ENCODE assay signal across 21 cellular contexts in the genomic region with DNA sequence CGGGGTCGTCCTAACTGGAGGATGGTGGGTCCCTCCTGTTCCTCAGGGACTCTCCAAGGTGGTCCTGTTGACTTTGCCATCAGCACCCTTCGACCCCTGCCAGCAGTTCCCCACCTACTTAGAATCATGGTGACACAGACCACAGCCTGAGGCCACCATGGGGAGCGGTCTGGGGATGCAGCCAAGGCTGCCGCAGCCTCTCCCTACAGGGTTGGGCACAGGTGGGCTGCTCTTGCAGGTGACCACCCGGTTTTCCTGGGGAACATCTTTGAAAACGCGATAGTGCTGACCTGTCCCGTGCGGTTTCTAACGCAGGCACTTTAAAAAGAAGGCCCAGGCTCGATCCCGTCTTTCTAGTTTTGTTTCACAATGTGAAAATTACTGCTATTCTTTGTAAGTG.
"Had no signal": no experiment of that assay in that cellular context is flagged by ENCODE, and none has a peak within 500 bp of the region (broad histone marks: within the 10 kb centered on the region; RNA-seq: fewer than 3 reads in every experiment).

No MANE protein-coding gene starts in this region.

- H3K27me3 ChIP-seq: colonic mucosa, right atrium auricular region, tibial artery, upper lobe of right lung had no signal

- H3K9ac ChIP-seq: parathyroid adenoma had no signal

- H3K27ac ChIP-seq: colonic mucosa, parathyroid adenoma, psoas muscle, right atrium auricular region, tibial artery, upper lobe of right lung had no signal

- H3K4me2 ChIP-seq: smooth muscle cell had no signal

- ATAC-seq: stimulated activated memory B cell treated with anti-CD40 and anti-IgM and Interleukin-4, amounts not matched to agents 10 μg/mL and 1 μg/mL and 100 μg/mL, for 72 hours had no signal

- H3K36me3 ChIP-seq: colonic mucosa had no signal

- H3K9me3 ChIP-seq: colonic mucosa, psoas muscle, right atrium auricular region, tibial artery, upper lobe of right lung had no signal

- H3K4me3 ChIP-seq: colonic mucosa, psoas muscle, right atrium auricular region, smooth muscle cell, tibial artery, upper lobe of right lung had no signal

- H2AFZ ChIP-seq: parathyroid adenoma had no signal

- DNase-seq: activated CD4-positive, CD25-positive, alpha-beta regulatory T cell; activated CD8-positive, alpha-beta memory T cell treated with anti-CD3 and anti-CD28 coated beads, Interleukin-2, amount 50 U/mL, for 4 hours; activated gamma-delta T cell; activated naive CD4-positive, alpha-beta T cell treated with anti-CD3 and anti-CD28 coated beads, Interleukin-2, amount 50 U/mL, for 16 hours; activated naive CD8-positive, alpha-beta T cell treated with anti-CD3 and anti-CD28 coated beads, Interleukin-2, amount 50 U/mL, for 24 hours; activated T-cell treated with anti-CD3 and anti-CD28 coated beads, Interleukin-2, amount 50 U/mL, for 1 hour; colonic mucosa; effector memory CD4-positive, alpha-beta T cell; left cardiac atrium; mammary epithelial cell; naive B cell; nephron progenitor cell; psoas muscle; stimulated activated CD4-positive, alpha-beta T cell treated with anti-CD3 and anti-CD28 coated beads, Interleukin-1b, Interleukin-23, amount 100 ng/mL, for 48 hours; stimulated activated CD8-positive, alpha-beta memory T cell treated with anti-CD3 and anti-CD28 coated beads, Interleukin-4, amount 100 ng/mL, for 48 hours; tibial artery; upper lobe of right lung had no signal

- H3K4me1 ChIP-seq: parathyroid adenoma, psoas muscle, tibial artery, upper lobe of right lung had no signal
